In genomic region chr1:18646776-18647410, GRCh38 we compare ENCODE assay signal across 13 cellular contexts. TPM values are rescaled to one million over a fixed set of nuclear protein-coding genes. Genes with fewer than 3 reads are reported as not detected.
DNase-seq lines count a peak whose midpoint lies in the region; ATAC-seq and TF ChIP-seq lines count a peak whose summit lies in the region.
"Had no signal": no experiment of that assay in that cellular context is flagged by ENCODE, and none has a peak within 500 bp of the region (broad histone marks: within the 10 kb centered on the region; RNA-seq: fewer than 3 reads in every experiment).

No MANE protein-coding gene starts in this region.

- H3K27me3 Mint-ChIP-seq in activated naive CD4-positive, alpha-beta T cell treated with anti-CD3 and anti-CD28 coated beads, Interleukin-2, amount 10 ng/mL, durations not matched to agents 7 days and 5 days, result peaks cover 96% of the 10 kb centered on the region

- DNase-seq in SK-N-SH (peak; percentile 71), OCI-LY7 (ENCODE audit: low spot score) (no peak), left kidney (ENCODE audit: low read depth, low spot score) (peak; percentile 52), suprapubic skin (ENCODE audit: low spot score in 2 of 2) (no peak)
- no peak for DNase-seq in activated CD8-positive, alpha-beta memory T cell treated with anti-CD3 and anti-CD28 coated beads, Interleukin-2, amount 50 U/mL, for 4 hours
- no peak for DNase-seq in activated naive CD4-positive, alpha-beta T cell treated with anti-CD3 and anti-CD28 coated beads, Interleukin-2, amount 10 ng/mL, durations not matched to agents 7 days and 5 days
- DNase-seq: activated CD4-positive, alpha-beta T cell treated with anti-CD3 and anti-CD28 coated beads, Interleukin-2, amount 50 U/mL, for 48 hours; NCI-H1105 treated with DMSO at 0.1 percent for 48 hours had no signal

- H3K4me1 ChIP-seq in SK-N-SH (ENCODE audit: control insufficient read depth in 1 of 2, insufficient read depth in 2 of 2, low read depth in 1 of 2, low read length in 1 of 2) (no peaks in the 10 kb centered on the region), OCI-LY7 (ENCODE audit: insufficient read depth, low read length, poor library complexity, severe bottlenecking) (peaks cover 43% of the 10 kb centered on the region), suprapubic skin (peaks cover 29% of the 10 kb centered on the region)

- no peaks in the 10 kb centered on the region for H3K9me3 ChIP-seq in SK-N-SH
- no peaks in the 10 kb centered on the region for H3K9me3 ChIP-seq in OCI-LY7 (ENCODE audit: low read length)
- no peaks in the 10 kb centered on the region for H3K9me3 ChIP-seq in suprapubic skin

- POLR2A ChIA-PET in SK-N-SH (lab: Yijun Ruan, JAX), result no interaction called here
- POLR2A ChIA-PET in OCI-LY7 (lab: Charles Lee), result no interaction called here

- CTCF ChIA-PET in SK-N-SH (lab: Yijun Ruan, JAX), result interaction anchor here (0.9 to 3.2 kb wide), 4 partner anchors 10 to 228 kb away, joined by 3 to 21 read pairs (median 6); no protein-coding TSS in a partner anchor
- CTCF ChIA-PET in OCI-LY7 (lab: Charles Lee; ENCODE audit: unreplicated experiment), result no interaction called here
- CTCF ChIA-PET in activated naive CD4-positive, alpha-beta T cell treated with anti-CD3 and anti-CD28 coated beads, Interleukin-2, amount 10 ng/mL, durations not matched to agents 7 days and 5 days (lab: Charles Lee), result no interaction called here

- H3K36me3 ChIP-seq in SK-N-SH (replicated peaks in 1 of 2; ENCODE audit: control insufficient read depth in 1 of 2, insufficient read depth in 2 of 2, low read length in 1 of 2), result no peaks in the 10 kb centered on the region
- no peaks in the 10 kb centered on the region for H3K36me3 ChIP-seq in OCI-LY7 (ENCODE audit: insufficient read depth, low read length)
- no peaks in the 10 kb centered on the region for H3K36me3 ChIP-seq in suprapubic skin

- H3K9me2 ChIP-seq in SK-N-SH (no peaks in the 10 kb centered on the region), OCI-LY7 (ENCODE audit: insufficient read depth, low read length) (no peaks in the 10 kb centered on the region)

- H3F3A ChIP-seq in SK-N-SH (replicated peaks; ENCODE audit: insufficient read depth), result no peaks in the 10 kb centered on the region

- TF ChIP-seq RAD21 in SK-N-SH (IDR thresholded peaks at IDR 0.05; ENCODE audit: low read length), result no peak

- H3K79me2 ChIP-seq in SK-N-SH (ENCODE audit: insufficient read depth), result no peaks in the 10 kb centered on the region
- H3K79me2 ChIP-seq in OCI-LY7 (ENCODE audit: insufficient read depth, low read depth, low read length), result no peaks in the 10 kb centered on the region

- no peak for TF ChIP-seq POLR2A in suprapubic skin (IDR thresholded peaks at IDR 0.05)

- H3K9me3 Mint-ChIP-seq in activated naive CD4-positive, alpha-beta T cell treated with anti-CD3 and anti-CD28 coated beads, Interleukin-2, amount 10 ng/mL, durations not matched to agents 7 days and 5 days, result no peaks in the 10 kb centered on the region
- H3K9me3 Mint-ChIP-seq: memory B cell had no signal

- no TSS peak for BruUV-seq in OCI-LY7 (replicated peaks; lab: Mats Ljungman, UMichigan)

- TF ChIP-seq CTCF in SK-N-SH (IDR thresholded peaks at IDR 0.05) (no peak), OCI-LY7 (conservative IDR thresholded peaks at IDR 0.05; ENCODE audit: low read length) (no peak), suprapubic skin (IDR thresholded peaks at IDR 0.05) (no peak)

- H3K4me1 Mint-ChIP-seq in activated naive CD4-positive, alpha-beta T cell treated with anti-CD3 and anti-CD28 coated beads, Interleukin-2, amount 10 ng/mL, durations not matched to agents 7 days and 5 days, result peaks cover 42% of the 10 kb centered on the region

- no peak overlapping the region for H3K27ac Mint-ChIP-seq in activated naive CD4-positive, alpha-beta T cell treated with anti-CD3 and anti-CD28 coated beads, Interleukin-2, amount 10 ng/mL, durations not matched to agents 7 days and 5 days
- H3K27ac Mint-ChIP-seq: memory B cell had no signal

- no peak overlapping the region for H3K4me3 ChIP-seq in SK-N-SH (ENCODE audit: low read depth in 2 of 2, low read length in 1 of 2)
- H3K4me3 ChIP-seq in OCI-LY7 (ENCODE audit: low read depth, low read length, poor library complexity, severe bottlenecking), result no peak overlapping the region
- peak overlapping the region; percentile 40 for H3K4me3 ChIP-seq in suprapubic skin

- H3K36me3 Mint-ChIP-seq in activated naive CD4-positive, alpha-beta T cell treated with anti-CD3 and anti-CD28 coated beads, Interleukin-2, amount 10 ng/mL, durations not matched to agents 7 days and 5 days, result peaks cover 3% of the 10 kb centered on the region
- H3K36me3 Mint-ChIP-seq: memory B cell had no signal

- H3K9ac ChIP-seq in SK-N-SH, result no peak overlapping the region

- ATAC-seq in SK-N-SH treated with all-trans-retinoic acid at 6 μM for 48 hours (no peak), GM18498 (IDR thresholded peaks at IDR 0.05; ENCODE audit: unreplicated experiment) (no peak)

- 19% methylated on average over 27 of the region's 51 CpGs for WGBS in SK-N-SH (ENCODE audit: low lambda C conversion rate)
- 2% methylated on average over 38 of the region's 51 CpGs for WGBS in suprapubic skin

- no peaks in the 10 kb centered on the region for H4K20me1 ChIP-seq in SK-N-SH (ENCODE audit: insufficient read depth)
- no peaks in the 10 kb centered on the region for H4K20me1 ChIP-seq in OCI-LY7 (ENCODE audit: insufficient read depth, low read length)

- TF ChIP-seq EP300 in SK-N-SH (IDR thresholded peaks at IDR 0.05; ENCODE audit: borderline replicate concordance in 1 of 2, low read depth in 1 of 2, low read length in 1 of 2) (no peak), suprapubic skin (IDR thresholded peaks at IDR 0.05) (no peak)

- H3K27ac ChIP-seq in SK-N-SH (ENCODE audit: low read depth in 2 of 2, low read length in 1 of 2) (no peak overlapping the region), OCI-LY7 (ENCODE audit: low read depth, low read length, poor library complexity, severe bottlenecking) (no peak overlapping the region), suprapubic skin (no peak overlapping the region)

- H3K4me2 ChIP-seq in SK-N-SH (peak overlapping the region; percentile 15; the same call in 1 of the 2 replicates), OCI-LY7 (ENCODE audit: low read length) (0 out of 2 replicates have a peak overlapping the region, but pooled peaks have one; percentile 36)

- intact Hi-C loops in OCI-LY7 (cut with micrococcal nuclease; ENCODE audit: unreplicated experiment), result no loop called here

- H3K4me3 Mint-ChIP-seq in activated naive CD4-positive, alpha-beta T cell treated with anti-CD3 and anti-CD28 coated beads, Interleukin-2, amount 10 ng/mL, durations not matched to agents 7 days and 5 days, result no peak overlapping the region
- H3K4me3 Mint-ChIP-seq: memory B cell had no signal

- H2AFZ ChIP-seq in SK-N-SH (ENCODE audit: low read depth) (no peak overlapping the region), OCI-LY7 (ENCODE audit: low read length) (no peak overlapping the region)

- peaks cover 69% of the 10 kb centered on the region for H3K27me3 ChIP-seq in SK-N-SH (ENCODE audit: insufficient read depth)
- H3K27me3 ChIP-seq in suprapubic skin, result peaks cover 98% of the 10 kb centered on the region

TF ChIP-seq in SK-N-SH, 30 proteins besides CTCF, POLR2A, EP300 and RAD21 (continues in another document):
- TF ChIP-seq YY1 (IDR thresholded peaks at IDR 0.05; ENCODE audit: low read depth) (no peak), GABPA (IDR thresholded peaks at IDR 0.05; ENCODE audit: low read depth) (no peak)

TF ChIP-seq in SK-N-SH treated with all-trans-retinoic acid at 6 μM for 48 hours, 23 proteins besides CTCF, POLR2A, EP300 and RAD21 (continues in another document):
- TF ChIP-seq CREB5 (CRISPR knock-in tag; IDR thresholded peaks at IDR 0.05; ENCODE audit: low read depth), result no peak
- TF ChIP-seq BACH2 (CRISPR knock-in tag; IDR thresholded peaks at IDR 0.05; ENCODE audit: borderline replicate concordance), result no peak
- no peak for TF ChIP-seq SNAI2 (CRISPR knock-in tag; IDR thresholded peaks at IDR 0.05)
- TF ChIP-seq CSDC2 (CRISPR knock-in tag; IDR thresholded peaks at IDR 0.05), result no peak
- no peak for TF ChIP-seq TCF4 (CRISPR knock-in tag; IDR thresholded peaks at IDR 0.05; ENCODE audit: borderline replicate concordance)
- no peak for TF ChIP-seq ZC3H10 (CRISPR knock-in tag; IDR thresholded peaks at IDR 0.05)
- TF ChIP-seq ZNF70 (CRISPR knock-in tag; IDR thresholded peaks at IDR 0.05), result no peak
- TF ChIP-seq ARNTL (CRISPR knock-in tag; IDR thresholded peaks at IDR 0.05; ENCODE audit: borderline replicate concordance, low read depth), result no peak
- no peak for TF ChIP-seq ZFP3 (CRISPR knock-in tag; IDR thresholded peaks at IDR 0.05)
- no peak for TF ChIP-seq ZNF8 (CRISPR knock-in tag; IDR thresholded peaks at IDR 0.05)
- no peak for TF ChIP-seq GLIS3 (CRISPR knock-in tag; IDR thresholded peaks at IDR 0.05)

RNA-seq across cellular contexts. Expression of gene PAX7, which starts 16.2 kb away (rescaled TPM):
- polyA plus RNA-seq in SK-N-SH (2012; rRNA removed), result not detected in 2 replicates
- not detected in 2 replicates for polyA plus RNA-seq in SK-N-SH (2012; cell fraction: cytosol; rRNA removed)
- polyA plus RNA-seq in SK-N-SH (2012; cell fraction: nucleus; rRNA removed), result not detected in 2 replicates
- not detected in 2 replicates for total RNA-seq in OCI-LY7 (2014; rRNA removed; shearing (Covaris generic))
- total RNA-seq in OCI-LY7 (2022) (not detected in 2 replicates), suprapubic skin (under 1 TPM in 1 of 4 donors, not detected in 3; 0.08 TPM)
- total RNA-seq: A172, endothelial cell of umbilical vein had no signal
- polyA plus RNA-seq: endothelial cell of umbilical vein had no signal

Comparison
In these comparisons a context has a peak if more than half of its experiments do, and no peak if none do; other contexts are left out.
1. DNase-seq: peak in SK-N-SH (single experiment) and left kidney (single experiment); none in OCI-LY7 (single experiment), suprapubic skin (0 of 2), activated CD8-positive, alpha-beta memory T cell treated with anti-CD3 and anti-CD28 coated beads, Interleukin-2, amount 50 U/mL, for 4 hours (single experiment) and activated naive CD4-positive, alpha-beta T cell treated with anti-CD3 and anti-CD28 coated beads, Interleukin-2, amount 10 ng/mL, durations not matched to agents 7 days and 5 days (single experiment).